3 cellular contexts compared by ENCODE assay signal in genomic region chr20:50469796-50470195, GRCh38.
TF ChIP-seq lines count a peak whose summit lies in the region.

No MANE protein-coding gene starts in this region.

TF ChIP-seq in HEK293, 187 proteins besides CTCF, POLR2A, EP300 and RAD21:
- TF ChIP-seq ZBTB6 (tag by site-specific recombination; IDR thresholded peaks at IDR 0.05): no peak
- peak; percentile 57 for TF ChIP-seq ZNF664 (tag by site-specific recombination; IDR thresholded peaks at IDR 0.05)

TF ChIP-seq in WTC11, 78 proteins besides CTCF, POLR2A, EP300 and RAD21 (continued from another document):
- TF ChIP-seq AR (CRISPR knock-in tag; IDR thresholded peaks at IDR 0.05): no peak

TF ChIP-seq in HepG2, 621 proteins besides CTCF, POLR2A, EP300 and RAD21 (continued from another document and continues in another):
- TF ChIP-seq SKIL (CRISPR knock-in tag; IDR thresholded peaks at IDR 0.05; ENCODE audit: borderline replicate concordance) (0 out of 2 replicates have a peak, but pooled peaks have one; percentile 22), RNF2 (conservative IDR thresholded peaks at IDR 0.05; ENCODE audit: low read depth) (no peak), ZNF639 (CRISPR knock-in tag; conservative IDR thresholded peaks at IDR 0.05) (no peak), FOSL2 (CRISPR knock-in tag; IDR thresholded peaks at IDR 0.05) (peak; percentile 61; the same call in 1 of the 2 replicates), WIZ (CRISPR knock-in tag; IDR thresholded peaks at IDR 0.05) (no peak), ZFP41 (CRISPR knock-in tag; IDR thresholded peaks at IDR 0.05; ENCODE audit: borderline replicate concordance) (no peak), ZNF569 (CRISPR knock-in tag; IDR thresholded peaks at IDR 0.05; ENCODE audit: borderline replicate concordance) (no peak), HNF4A (CRISPR knock-in tag; IDR thresholded peaks at IDR 0.05) (peak; percentile 42), ZNF576 (CRISPR knock-in tag; IDR thresholded peaks at IDR 0.05) (no peak), THAP11 (CRISPR knock-in tag; IDR thresholded peaks at IDR 0.05) (peak; percentile 71), ZNF646 (CRISPR knock-in tag; IDR thresholded peaks at IDR 0.05) (0 out of 2 replicates have a peak, but pooled peaks have one; percentile 9), ARID5B (CRISPR knock-in tag; IDR thresholded peaks at IDR 0.05) (peak; percentile 40), KDM1A (CRISPR knock-in tag; IDR thresholded peaks at IDR 0.05) (no peak), FOXJ3 (CRISPR knock-in tag; IDR thresholded peaks at IDR 0.05; ENCODE audit: borderline replicate concordance) (0 out of 2 replicates have a peak, but pooled peaks have one; percentile 34), NR2F6 (IDR thresholded peaks at IDR 0.05) (peak; percentile 47; the same call in 1 of the 2 replicates), NR2F6 (CRISPR knock-in tag; IDR thresholded peaks at IDR 0.05) (peak; percentile 38; the same call in 1 of the 2 replicates), DNMT1 (CRISPR knock-in tag; IDR thresholded peaks at IDR 0.05) (no peak), ARID4A (CRISPR knock-in tag; IDR thresholded peaks at IDR 0.05; ENCODE audit: borderline replicate concordance) (0 out of 2 replicates have a peak, but pooled peaks have one; percentile 5), ERF (CRISPR knock-in tag; IDR thresholded peaks at IDR 0.05) (0 out of 2 replicates have a peak, but pooled peaks have one; percentile 16), KDM3A (CRISPR knock-in tag; IDR thresholded peaks at IDR 0.05; ENCODE audit: low read depth) (0 out of 2 replicates have a peak, but pooled peaks have one; percentile 18), RARA (CRISPR knock-in tag; IDR thresholded peaks at IDR 0.05) (peak; percentile 84), ZNF362 (CRISPR knock-in tag; IDR thresholded peaks at IDR 0.05; ENCODE audit: borderline replicate concordance) (peak; percentile 39; the same call in 1 of the 2 replicates), ZBTB3 (CRISPR knock-in tag; IDR thresholded peaks at IDR 0.05; ENCODE audit: borderline replicate concordance, low read depth) (no peak), ZNF550 (CRISPR knock-in tag; IDR thresholded peaks at IDR 0.05; ENCODE audit: borderline replicate concordance) (no peak), ZNF790 (CRISPR knock-in tag; IDR thresholded peaks at IDR 0.05; ENCODE audit: borderline replicate concordance) (0 out of 2 replicates have a peak, but pooled peaks have one; percentile 41), ATF3 (CRISPR knock-in tag; IDR thresholded peaks at IDR 0.05) (0 out of 2 replicates have a peak, but pooled peaks have one; percentile 37), YEATS4 (CRISPR knock-in tag; IDR thresholded peaks at IDR 0.05; ENCODE audit: borderline replicate concordance) (no peak), HNRNPH1 (optimal IDR thresholded peaks at IDR 0.05; ENCODE audit: low read depth, low read length) (no peak), GLI4 (CRISPR knock-in tag; IDR thresholded peaks at IDR 0.05; ENCODE audit: borderline replicate concordance) (no peak), ZNF775 (CRISPR knock-in tag; IDR thresholded peaks at IDR 0.05; ENCODE audit: borderline replicate concordance) (no peak), FOXC1 (CRISPR knock-in tag; IDR thresholded peaks at IDR 0.05; ENCODE audit: borderline replicate concordance) (no peak), ZNF644 (CRISPR knock-in tag; IDR thresholded peaks at IDR 0.05; ENCODE audit: low read depth) (no peak), NCOA2 (CRISPR knock-in tag; IDR thresholded peaks at IDR 0.05) (peak; percentile 45), NR2F1 (CRISPR knock-in tag; IDR thresholded peaks at IDR 0.05) (peak in 1 of 2 experiments; percentile 38; a peak in 1 of 4 replicates), GFI1 (CRISPR knock-in tag; IDR thresholded peaks at IDR 0.05; ENCODE audit: borderline replicate concordance) (peak; percentile 61; the same call in 1 of the 2 replicates)
